23 cellular contexts compared by ENCODE assay signal in genomic region chr14:55500708-55501107, GRCh38.
DNase-seq lines count a peak whose midpoint lies in the region; ATAC-seq, FAIRE-seq and TF ChIP-seq lines count a peak whose summit lies in the region.
"Had no signal": no experiment of that assay in that cellular context is flagged by ENCODE, and none has a peak within 500 bp of the region (broad histone marks: within the 10 kb centered on the region; RNA-seq: fewer than 3 reads in every experiment).

No MANE protein-coding gene starts in this region.

- TF ChIP-seq EP300 in H1 (IDR thresholded peaks at IDR 0.05; ENCODE audit: borderline replicate concordance in 1 of 2, low read depth in 2 of 2, low read length in 2 of 2) (no peak), transverse colon (IDR thresholded peaks at IDR 0.05; ENCODE audit: low read depth) (no peak)

- H4K91ac ChIP-seq in H1 (replicated peaks; ENCODE audit: insufficient read length, low read length) = peak overlapping the region; percentile 53

- H3K4me3 ChIP-seq in Panc1 (ENCODE audit: low read depth in 2 of 2, low read length in 2 of 2) = no peak overlapping the region
- no peak overlapping the region for H3K4me3 ChIP-seq in H1 (ENCODE audit: extremely low read depth in 1 of 4, insufficient read depth in 2 of 4, low read depth in 3 of 4, low read length in 4 of 4)
- peak overlapping the region in 3 of 4 donors; percentile 18 to 44 (median 25) for H3K4me3 ChIP-seq in transverse colon
- H3K4me3 ChIP-seq: SK-N-MC had no signal

- H3K18ac ChIP-seq in H1 (ENCODE audit: extremely low read depth, low read length) = no peak overlapping the region

- in situ Hi-C loops in Panc1 (cut with HindIII; ENCODE audit: low pct_unique_long_range_greater_than_20kb, low sequenced_read_pairs) = no loop called here
- in situ Hi-C loops in transverse colon (cut with MboI; ENCODE audit: low pct_ligation_motif_present in 1 of 4, low pct_unique_long_range_greater_than_20kb in 1 of 4, low sequenced_read_pairs in 3 of 4) = no loop called here

- H3K23me2 ChIP-seq in H1 (ENCODE audit: low read depth, low read length) = no peaks in the 10 kb centered on the region

- no peak for FAIRE-seq in H1 (lab: Jason Lieb, UNC)
- FAIRE-seq: GM18507 had no signal

- no peak overlapping the region for H2AK5ac ChIP-seq in H1 (ENCODE audit: low read depth, low read length)

- no peaks in the 10 kb centered on the region for H3K9me3 Mint-ChIP-seq in activated CD8-positive, alpha-beta T cell treated with anti-CD3 and anti-CD28 coated beads, Interleukin-2, amount 10 ng/mL, durations not matched to agents 7 days and 5 days (ENCODE audit: insufficient read depth)
- H3K9me3 Mint-ChIP-seq: IgD-negative memory B cell had no signal

- no peak overlapping the region; the same call in 1 of the 2 replicates for H2BK20ac ChIP-seq in H1 (ENCODE audit: low read length)

- H3K36me3 ChIP-seq in Panc1 (ENCODE audit: control insufficient read depth, insufficient read depth, low read length) (no peaks in the 10 kb centered on the region), H1 (ENCODE audit: control insufficient read depth in 2 of 4, insufficient read depth in 4 of 4, low read length in 3 of 4) (no peaks in the 10 kb centered on the region), transverse colon (no peaks in the 10 kb centered on the region)
- H3K36me3 ChIP-seq: Peyer's patch had no signal

- no peak overlapping the region for H2BK15ac ChIP-seq in H1 (ENCODE audit: low read length)

- no peaks in the 10 kb centered on the region for H3K4me1 Mint-ChIP-seq in activated CD8-positive, alpha-beta T cell treated with anti-CD3 and anti-CD28 coated beads, Interleukin-2, amount 10 ng/mL, durations not matched to agents 7 days and 5 days (ENCODE audit: low read depth)
- H3K4me1 Mint-ChIP-seq: IgD-negative memory B cell had no signal

- no peaks in the 10 kb centered on the region for H3K79me2 ChIP-seq in H1 (ENCODE audit: control insufficient read depth in 1 of 2, insufficient read depth in 2 of 2, low read length in 2 of 2)

- H3K23ac ChIP-seq in H1 (ENCODE audit: insufficient read length) = no peak overlapping the region

- no peak overlapping the region for H3K4me3 Mint-ChIP-seq in activated CD8-positive, alpha-beta T cell treated with anti-CD3 and anti-CD28 coated beads, Interleukin-2, amount 10 ng/mL, durations not matched to agents 7 days and 5 days
- H3K4me3 Mint-ChIP-seq: IgD-negative memory B cell had no signal

- 92% methylated on average over 3 of the region's 3 CpGs; no CpG with 5 or more reads in 1 of the 2 experiments for WGBS in H1 (ENCODE audit: extremely low coverage in 1 of 2, insufficient coverage in 1 of 2, insufficient read length in 1 of 2, insufficient replicate concordance in 2 of 2, low coverage in 1 of 2, low lambda C conversion rate in 2 of 2, missing lambda C conversion rate in 1 of 2), 2 experiments
- 78 to 88% methylated on average over 3 of the region's 3 CpGs for WGBS in transverse colon (ENCODE audit: low coverage in 1 of 2), 2 donors

- no peak overlapping the region for H4K5ac ChIP-seq in H1 (ENCODE audit: insufficient read length, low read depth, low read length)

- H2BK120ac ChIP-seq in H1 (replicated peaks; ENCODE audit: low read depth, low read length) = peak overlapping the region; percentile 72

- H3K4me1 ChIP-seq in Panc1 (ENCODE audit: control insufficient read depth, insufficient read depth, low read length) = no peaks in the 10 kb centered on the region
- peaks cover 0 to 7% (median under 1%) of the 10 kb centered on the region in 4 experiments; a peak in 2 of 7 replicates for H3K4me1 ChIP-seq in H1 (replicated peaks in 1 of 4; ENCODE audit: control insufficient read depth in 3 of 4, insufficient read depth in 4 of 4, low read length in 3 of 4)
- peaks cover 0 to 17% (median 2%) of the 10 kb centered on the region in 4 donors for H3K4me1 ChIP-seq in transverse colon
- H3K4me1 ChIP-seq: Peyer's patch had no signal

- POLR2A ChIA-PET in Panc1 (lab: Charles Lee) (no interaction called here), H1 (lab: Charles Lee; ENCODE audit: partially characterized antibody) (no interaction called here)
- POLR2A ChIA-PET in activated CD8-positive, alpha-beta T cell treated with anti-CD3 and anti-CD28 coated beads, Interleukin-2, amount 10 ng/mL, durations not matched to agents 7 days and 5 days (lab: Charles Lee) = no interaction called here

- H3K27ac Mint-ChIP-seq in activated CD8-positive, alpha-beta T cell treated with anti-CD3 and anti-CD28 coated beads, Interleukin-2, amount 10 ng/mL, durations not matched to agents 7 days and 5 days = no peak overlapping the region
- H3K27ac Mint-ChIP-seq: IgD-negative memory B cell had no signal

- H2BK12ac ChIP-seq in H1 (ENCODE audit: low read depth, low read length) = 0 out of 2 replicates have a peak overlapping the region, but pooled peaks have one; percentile 64

- H3K9me3 ChIP-seq in Panc1 (ENCODE audit: control insufficient read depth, insufficient read depth, low read depth, low read length) = no peaks in the 10 kb centered on the region
- no peaks in the 10 kb centered on the region for H3K9me3 ChIP-seq in H1 (ENCODE audit: insufficient read depth in 2 of 2, low read depth in 1 of 2, low read length in 1 of 2)
- no peaks in the 10 kb centered on the region for H3K9me3 ChIP-seq in transverse colon
- H3K9me3 ChIP-seq: Peyer's patch had no signal

- H4K8ac ChIP-seq in H1 (ENCODE audit: extremely low read depth, insufficient read depth, low read length) = no peak overlapping the region

- no peaks in the 10 kb centered on the region for H3K36me3 Mint-ChIP-seq in activated CD8-positive, alpha-beta T cell treated with anti-CD3 and anti-CD28 coated beads, Interleukin-2, amount 10 ng/mL, durations not matched to agents 7 days and 5 days (ENCODE audit: low read depth)
- H3K36me3 Mint-ChIP-seq: IgD-negative memory B cell had no signal

- H3K27ac ChIP-seq in Panc1 (ENCODE audit: low read length) = peak overlapping the region; percentile 26; the same call in 1 of the 2 replicates
- H3K27ac ChIP-seq in H1 (ENCODE audit: low read depth, low read length) = peak overlapping the region; percentile 22; the same call in 1 of the 2 replicates
- H3K27ac ChIP-seq in transverse colon = peak overlapping the region; percentile 61 to 75 (median 68)
- H3K27ac ChIP-seq: Peyer's patch, SK-N-MC had no signal

- H3K56ac ChIP-seq in H1 (replicated peaks; ENCODE audit: insufficient read length, low read depth, low read length) = no peak overlapping the region

- no peaks in the 10 kb centered on the region for H4K20me1 ChIP-seq in H1 (replicated peaks in 1 of 2; ENCODE audit: control insufficient read depth in 1 of 2, insufficient read depth in 2 of 2, low read length in 2 of 2)

- CTCF ChIA-PET in Panc1 (lab: Charles Lee) = no interaction called here
- CTCF ChIA-PET in H1 (lab: Charles Lee; ENCODE audit: partially characterized antibody) = interaction anchor here (0.5 to 1.4 kb wide), 3 partner anchors 17 to 468 kb away, joined by 3 to 4 read pairs (median 3); no protein-coding TSS in a partner anchor
- CTCF ChIA-PET in activated CD8-positive, alpha-beta T cell treated with anti-CD3 and anti-CD28 coated beads, Interleukin-2, amount 10 ng/mL, durations not matched to agents 7 days and 5 days (lab: Charles Lee) = no interaction called here

- no peaks in the 10 kb centered on the region for H3K27me3 ChIP-seq in Panc1 (ENCODE audit: control insufficient read depth, insufficient read depth, low read length)
- no peaks in the 10 kb centered on the region for H3K27me3 ChIP-seq in H1 (replicated peaks in 1 of 4; ENCODE audit: control insufficient read depth in 3 of 4, extremely low read depth in 1 of 4, insufficient read depth in 3 of 4, low read length in 3 of 4)
- H3K27me3 ChIP-seq in transverse colon = peaks cover 4% of the 10 kb centered on the region
- H3K27me3 ChIP-seq: Peyer's patch had no signal

- H2BK5ac ChIP-seq in H1 (ENCODE audit: low read depth, low read length) = no peak overlapping the region

- H3K4ac ChIP-seq in H1 (replicated peaks; ENCODE audit: insufficient read length, low read depth, low read length) = no peak overlapping the region

- intact Hi-C loops in Panc1 (cut with micrococcal nuclease; ENCODE audit: unreplicated experiment) = no loop called here
- intact Hi-C loops in transverse colon (cut with DNase I; ENCODE audit: low total_unique reads) = no loop called here

- no peak overlapping the region for H3K4me2 ChIP-seq in H1 (ENCODE audit: insufficient read depth in 1 of 2, low read depth in 2 of 2, low read length in 2 of 2)

- ATAC-seq in Panc1 = no peak
- no peak for ATAC-seq in activated CD8-positive, alpha-beta T cell treated with anti-CD3 and anti-CD28 coated beads, Interleukin-2, amount 10 ng/mL, durations not matched to agents 7 days and 5 days

- peak; percentile 62 for DNase-seq in NCI-H2029 treated with DMSO at 0.1 percent for 48 hours (lab: John Stamatoyannopoulos, UW)
- DNase-seq in NCI-H2029 (lab: John Stamatoyannopoulos, UW) = no peak
- no peak for DNase-seq in Panc1 (ENCODE audit: low read depth, low spot score)
- no peak for DNase-seq in H1 (ENCODE audit: low read depth in 1 of 2, low spot score in 2 of 2)
- DNase-seq in transverse colon = no peak
- DNase-seq in activated CD8-positive, alpha-beta T cell treated with anti-CD3 and anti-CD28 coated beads, Interleukin-2, amount 10 ng/mL, durations not matched to agents 7 days and 5 days = no peak
- DNase-seq in GF-D8 (lab: John Stamatoyannopoulos, UW) = no peak
- DNase-seq in GM03348 (ENCODE audit: low spot score) = no peak
- DNase-seq: 8988T, ACHN, DMS153, DND-41, HCEC 1CT, Karpas-422, NCI-H1092 treated with DMSO at 0.1 percent for 48 hours, NCI-H1436, NCI-H187 treated with DMSO at 0.1 percent for 48 hours, NCI-H446 treated with DMSO at 0.1 percent for 48 hours, SIG-M5 had no signal

- no peak overlapping the region for H3K9ac ChIP-seq in H1 (replicated peaks in 1 of 4; ENCODE audit: extremely low read depth in 1 of 4, low read depth in 3 of 4, low read length in 3 of 4)

- no peak for TF ChIP-seq RAD21 in H1 (IDR thresholded peaks at IDR 0.05 in 1 of 2, conservative IDR thresholded peaks at IDR 0.05 in 1 of 2; ENCODE audit: low read depth in 2 of 2, low read length in 2 of 2)

- no peak overlapping the region for H3K14ac ChIP-seq in H1 (ENCODE audit: insufficient read length)

- no peaks in the 10 kb centered on the region for H3K79me1 ChIP-seq in H1 (ENCODE audit: low read depth, low read length)

- peaks cover 11% of the 10 kb centered on the region for H3K27me3 Mint-ChIP-seq in activated CD8-positive, alpha-beta T cell treated with anti-CD3 and anti-CD28 coated beads, Interleukin-2, amount 10 ng/mL, durations not matched to agents 7 days and 5 days (ENCODE audit: low read depth)

- no TSS peak for BruUV-seq in Panc1 (replicated peaks; lab: Mats Ljungman, UMichigan)

- TF ChIP-seq POLR2A in H1 (IDR thresholded peaks at IDR 0.05; ENCODE audit: control extremely low read depth in 1 of 2, low read depth in 2 of 2, low read length in 2 of 2) = no peak
- TF ChIP-seq POLR2A in transverse colon (IDR thresholded peaks at IDR 0.05) = no peak

- H2AFZ ChIP-seq in H1 (ENCODE audit: low read length) = peak overlapping the region; percentile 49; the same call in 1 of the 2 replicates

- TF ChIP-seq CTCF in Panc1 (IDR thresholded peaks at IDR 0.05) (no peak), H1 (IDR thresholded peaks at IDR 0.05; ENCODE audit: control extremely low read depth in 1 of 3, insufficient read depth in 1 of 3, low read depth in 1 of 3, low read length in 3 of 3) (no peak), transverse colon (IDR thresholded peaks at IDR 0.05) (no peak)

Comparison
In these comparisons a context has a peak if more than half of its experiments do, and no peak if none do; other contexts are left out.
1. H3K4me3 ChIP-seq: peak in transverse colon (3 of 4); none in Panc1 (0 of 2) and H1 (0 of 4).
2. Peak in every context shown above with its lines, with median percentiles within 50 percentile points of each other: H3K27ac ChIP-seq.